Comparison of ENCODE assay signal across 1 cellular context in genomic region chr22:22109693-22110466, GRCh38.
TF ChIP-seq lines count a peak whose summit lies in the region.

No MANE protein-coding gene starts in this region.

TF ChIP-seq in K562, 482 proteins besides CTCF, POLR2A, EP300 and RAD21 (continued from another document):
- TF ChIP-seq TRIM24 (IDR thresholded peaks at IDR 0.05), result no peak
- TF ChIP-seq ZNF79 (CRISPR knock-in tag; IDR thresholded peaks at IDR 0.05; ENCODE audit: low read depth), result no peak
- TF ChIP-seq BCL6 (CRISPR knock-in tag; IDR thresholded peaks at IDR 0.05), result 0 out of 2 replicates have a peak, but pooled peaks have one; percentile 31
- no peak for TF ChIP-seq TCFL5 (CRISPR knock-in tag; conservative IDR thresholded peaks at IDR 0.05)
- 0 out of 2 replicates have a peak, but pooled peaks have one; percentile 61 for TF ChIP-seq ZNF444 (CRISPR knock-in tag; IDR thresholded peaks at IDR 0.05)
- TF ChIP-seq STAT5A (IDR thresholded peaks at IDR 0.05; ENCODE audit: borderline replicate concordance, low read length), result 0 out of 2 replicates have a peak, but pooled peaks have one; percentile 31
- peak; percentile 20; the same call in 1 of the 2 replicates for TF ChIP-seq PML (IDR thresholded peaks at IDR 0.05; ENCODE audit: low read length)
- TF ChIP-seq POU5F1 (IDR thresholded peaks at IDR 0.05; ENCODE audit: borderline replicate concordance, low read depth, low read length, partially characterized antibody), result no peak
- TF ChIP-seq GATA2 (CRISPR knock-in tag; IDR thresholded peaks at IDR 0.05), result peak; percentile 76
- TF ChIP-seq RAD51 (IDR thresholded peaks at IDR 0.05; ENCODE audit: borderline replicate concordance, low read depth), result no peak
- TF ChIP-seq KLF16 (IDR thresholded peaks at IDR 0.05), result peak; percentile 67
- no peak for TF ChIP-seq ZNF398 (CRISPR knock-in tag; IDR thresholded peaks at IDR 0.05)
- no peak for TF ChIP-seq PHTF2 (CRISPR knock-in tag; IDR thresholded peaks at IDR 0.05)
- no peak for TF ChIP-seq HNRNPK (IDR thresholded peaks at IDR 0.05; ENCODE audit: low read depth, low read length, poor library complexity, severe bottlenecking)
- TF ChIP-seq ZNF41 (CRISPR knock-in tag; conservative IDR thresholded peaks at IDR 0.05), result peak; percentile 29; the same call in 1 of the 2 replicates
- TF ChIP-seq KLF6 (CRISPR knock-in tag; IDR thresholded peaks at IDR 0.05; ENCODE audit: borderline replicate concordance), result no peak
- no peak for TF ChIP-seq ARID1B (IDR thresholded peaks at IDR 0.05)
- peak; percentile 34; the same call in 1 of the 2 replicates for TF ChIP-seq IRF1 (CRISPR knock-in tag; IDR thresholded peaks at IDR 0.05; ENCODE audit: borderline replicate concordance)
- TF ChIP-seq TFAM (CRISPR knock-in tag; conservative IDR thresholded peaks at IDR 0.05), result no peak
- TF ChIP-seq STAT6 (CRISPR knock-in tag; IDR thresholded peaks at IDR 0.05), result peak; percentile 80; the same call in 1 of the 2 replicates
- TF ChIP-seq E2F5 (CRISPR knock-in tag; IDR thresholded peaks at IDR 0.05), result 0 out of 2 replicates have a peak, but pooled peaks have one; percentile 48
- TF ChIP-seq TCF3 (CRISPR knock-in tag; IDR thresholded peaks at IDR 0.05), result peak; percentile 76
- peak; percentile 94 for TF ChIP-seq ATF6 (CRISPR knock-in tag; IDR thresholded peaks at IDR 0.05)
- TF ChIP-seq FOSL1 (tag; conservative IDR thresholded peaks at IDR 0.05), result no peak
- no peak for TF ChIP-seq CREM (IDR thresholded peaks at IDR 0.05; ENCODE audit: low read depth)
- no peak for TF ChIP-seq ZSCAN29 (IDR thresholded peaks at IDR 0.05)
- no peak for TF ChIP-seq POLR2AphosphoS5 (IDR thresholded peaks at IDR 0.05; ENCODE audit: control insufficient read depth, insufficient read depth, low read depth, low read length)
- TF ChIP-seq HLTF (IDR thresholded peaks at IDR 0.05), result no peak
- no peak for TF ChIP-seq SOX6 (IDR thresholded peaks at IDR 0.05)
- no peak; the same call in 1 of the 2 replicates for TF ChIP-seq ZNF707 (CRISPR knock-in tag; conservative IDR thresholded peaks at IDR 0.05)
- peak; percentile 59; the same call in 1 of the 2 replicates for TF ChIP-seq KAT7 (CRISPR knock-in tag; IDR thresholded peaks at IDR 0.05; ENCODE audit: borderline replicate concordance)
TF ChIP-seq in K562: peak in this region for 57.
